8 cellular contexts compared by ENCODE assay signal in genomic region chr17:50956750-50957523, GRCh38.
A peak's percentile ranks its signal among the peaks of the same experiment; 100 is the strongest.
DNase-seq lines count a peak whose midpoint lies in the region; ATAC-seq and TF ChIP-seq lines count a peak whose summit lies in the region.

No MANE protein-coding gene starts in this region.

- H3K9ac ChIP-seq in OCI-LY1 (ENCODE audit: low read length) = no peak overlapping the region

- H3K9me2 ChIP-seq in OCI-LY1 (ENCODE audit: low read depth, low read length) = no peaks in the 10 kb centered on the region

- no peaks in the 10 kb centered on the region for H4K20me1 ChIP-seq in OCI-LY1 (ENCODE audit: insufficient read depth, low read length)

- no peak for ATAC-seq in thoracic aorta (ENCODE audit: insufficient number of reproducible peaks, low FRiP score, low read depth)
- no peak for ATAC-seq in GM21367 (IDR thresholded peaks at IDR 0.05; ENCODE audit: unreplicated experiment)

- no peak overlapping the region for H2AFZ ChIP-seq in OCI-LY1 (ENCODE audit: low read length)

- H3K4me2 ChIP-seq in OCI-LY1 (ENCODE audit: low read length) = no peak overlapping the region

- no peaks in the 10 kb centered on the region; the same call in 1 of the 2 replicates for H3F3A ChIP-seq in OCI-LY1 (ENCODE audit: insufficient read depth, low read length)

- DNase-seq in GM12864 (ENCODE audit: low read depth) = no peak
- peak; percentile 76 for DNase-seq in HuH-7 (ENCODE audit: low spot score)
- peak; percentile 72 for DNase-seq in activated T-cell treated with anti-CD3 and anti-CD28 coated beads, Interleukin-2, amount 50 U/mL, for 1 hour
- peak; percentile 41 for DNase-seq in fibroblast of gingiva (ENCODE audit: low read depth)
- no peak for DNase-seq in thoracic aorta (ENCODE audit: low spot score)

- H3K27me3 ChIP-seq in OCI-LY1 (ENCODE audit: insufficient read depth, low read length) = no peaks in the 10 kb centered on the region
- peaks cover 29% of the 10 kb centered on the region for H3K27me3 ChIP-seq in neutrophil
- H3K27me3 ChIP-seq in thoracic aorta (replicated peaks; ENCODE audit: insufficient read depth) = no peaks in the 10 kb centered on the region

- H3K4me3 ChIP-seq in GM12864 (ENCODE audit: low read depth, low read length) (no peak overlapping the region), OCI-LY1 (ENCODE audit: low read depth, low read length, poor library complexity, severe bottlenecking) (no peak overlapping the region), neutrophil (ENCODE audit: low read depth in 1 of 2, low read length in 1 of 2) (no peak overlapping the region), thoracic aorta (no peak overlapping the region)

- H3K9me3 ChIP-seq in OCI-LY1 (ENCODE audit: low read length) = no peaks in the 10 kb centered on the region
- no peaks in the 10 kb centered on the region for H3K9me3 ChIP-seq in neutrophil
- no peaks in the 10 kb centered on the region for H3K9me3 ChIP-seq in thoracic aorta

- H3K79me2 ChIP-seq in OCI-LY1 (ENCODE audit: insufficient read depth, low read length) = no peaks in the 10 kb centered on the region

- peaks cover 1% of the 10 kb centered on the region for H3K4me1 ChIP-seq in OCI-LY1 (ENCODE audit: insufficient read depth, low read length, severe bottlenecking)
- peaks cover 2 to 6% of the 10 kb centered on the region in 2 experiments for H3K4me1 ChIP-seq in neutrophil (ENCODE audit: control insufficient read depth in 1 of 2, insufficient read depth in 1 of 2, low read depth in 1 of 2, low read length in 1 of 2)
- peaks cover 3 to 15% of the 10 kb centered on the region in 2 donors for H3K4me1 ChIP-seq in thoracic aorta (ENCODE audit: control insufficient read depth in 1 of 2, low read depth in 2 of 2)

- no peak overlapping the region for H3K27ac ChIP-seq in OCI-LY1 (ENCODE audit: low read depth, low read length, poor library complexity, severe bottlenecking)
- no peak overlapping the region for H3K27ac ChIP-seq in neutrophil
- H3K27ac ChIP-seq in thoracic aorta = no peak overlapping the region

- TF ChIP-seq CTCF in GM12864 (IDR thresholded peaks at IDR 0.05; ENCODE audit: low read depth, low read length, missing control alignments) = peak; percentile 87
- peak; percentile 88 for TF ChIP-seq CTCF in OCI-LY1 (IDR thresholded peaks at IDR 0.05; ENCODE audit: low read length)
- TF ChIP-seq CTCF in neutrophil (IDR thresholded peaks at IDR 0.05) = peak; percentile 60
- peak; percentile 68 for TF ChIP-seq CTCF in thoracic aorta (IDR thresholded peaks at IDR 0.05)

- H3K36me3 ChIP-seq in OCI-LY1 (ENCODE audit: insufficient read depth, low read length) = peaks cover 6% of the 10 kb centered on the region; the same call in 1 of the 2 replicates
- peaks cover 40% of the 10 kb centered on the region for H3K36me3 ChIP-seq in neutrophil
- no peaks in the 10 kb centered on the region for H3K36me3 ChIP-seq in thoracic aorta

Comparison
In these comparisons a context has a peak if more than half of its experiments do, and no peak if none do; other contexts are left out.
1. DNase-seq: peak in HuH-7 (single experiment), activated T-cell treated with anti-CD3 and anti-CD28 coated beads, Interleukin-2, amount 50 U/mL, for 1 hour (single experiment) and fibroblast of gingiva (single experiment); none in GM12864 (single experiment) and thoracic aorta (single experiment).
2. Peak in every context shown above with its lines, with median percentiles within 50 percentile points of each other: CTCF ChIP-seq.